In genomic region chr11:129226207-129226798, GRCh38 we compare ENCODE assay signal across 39 cellular contexts.
"Had no signal": no experiment of that assay in that cellular context is flagged by ENCODE, and none has a peak within 500 bp of the region (broad histone marks: within the 10 kb centered on the region; RNA-seq: fewer than 3 reads in every experiment).

No MANE protein-coding gene starts in this region.

- H3K27ac Mint-ChIP-seq: activated CD4-positive, alpha-beta memory T cell treated with anti-CD3 and anti-CD28 coated beads, Interleukin-2, amount 10 ng/mL, durations not matched to agents 7 days and 5 days; activated CD4-positive, alpha-beta T cell treated with anti-CD3 and anti-CD28 coated beads for 36 hours; activated CD4-positive, alpha-beta T cell treated with anti-CD3 and anti-CD28 coated beads, Interleukin-2, amount 10 ng/mL, durations not matched to agents 7 days and 5 days; activated CD8-positive, alpha-beta memory T cell treated with anti-CD3 and anti-CD28 coated beads, Interleukin-2, amount 10 ng/mL, durations not matched to agents 7 days and 5 days; activated CD8-positive, alpha-beta T cell treated with anti-CD3 and anti-CD28 coated beads, Interleukin-2, amount 10 ng/mL, durations not matched to agents 7 days and 5 days; activated naive CD4-positive, alpha-beta T cell treated with anti-CD3 and anti-CD28 coated beads, Interleukin-2, amount 10 ng/mL, durations not matched to agents 7 days and 5 days; activated naive CD4-positive, alpha-beta T cell treated with anti-CD3 and anti-CD28 coated beads, Interleukin-2, amount 50 U/mL, for 24 hours; activated naive CD8-positive, alpha-beta T cell; activated naive CD8-positive, alpha-beta T cell treated with anti-CD3 and anti-CD28 coated beads, Interleukin-2, amount 10 ng/mL, durations not matched to agents 7 days and 5 days; activated naive CD8-positive, alpha-beta T cell treated with anti-CD3 and anti-CD28 coated beads, Interleukin-2, amount 50 U/mL, for 24 hours; activated T-cell treated with anti-CD3 and anti-CD28 coated beads, Interleukin-2, amount 50 U/mL, for 24 hours; activated T-helper 2 cell treated with anti-CD3 and anti-CD28 coated beads, Interferon-gamma antibody, Interleukin-2, Interleukin-4, amounts not matched to agents 10 μg/mL and 5 μg/mL and 100 μg/mL, durations not matched to agents 14 hours and 24 hours and 36 hours; brain; T-helper 1 cell treated with Interleukin-12 subunit alpha and Interleukin-12 subunit beta and Interleukin-4 antibody, amounts not matched to agents 30 μg/mL and 1 μg/mL, for 36 hours; T-helper 2 cell treated with Interferon-gamma antibody and Interleukin-4, amounts not matched to agents 5 μg/mL and 100 μg/mL, for 36 hours had no signal

- H3K27me3 ChIP-seq: ascending aorta, cardiac muscle cell had no signal

- ATAC-seq: activated CD4-positive, alpha-beta T cell treated with anti-CD3 and anti-CD28 coated beads for 36 hours; activated CD4-positive, CD25-positive, alpha-beta regulatory T cell treated with anti-CD3 and anti-CD28 coated beads, Interleukin-2, amount 50 U/mL, for 24 hours; activated CD8-positive, alpha-beta memory T cell treated with anti-CD3 and anti-CD28 coated beads, Interleukin-2, amount 10 ng/mL, durations not matched to agents 7 days and 5 days; activated CD8-positive, alpha-beta T cell treated with anti-CD3 and anti-CD28 coated beads, Interleukin-2, amount 10 ng/mL, durations not matched to agents 7 days and 5 days; activated naive CD8-positive, alpha-beta T cell treated with anti-CD3 and anti-CD28 coated beads, Interleukin-2, amount 50 U/mL, for 24 hours had no signal

- H3K4me3 Mint-ChIP-seq: activated CD4-positive, alpha-beta memory T cell treated with anti-CD3 and anti-CD28 coated beads, Interleukin-2, amount 10 ng/mL, durations not matched to agents 7 days and 5 days; activated CD4-positive, alpha-beta T cell treated with anti-CD3 and anti-CD28 coated beads for 36 hours; activated CD4-positive, alpha-beta T cell treated with anti-CD3 and anti-CD28 coated beads, Interleukin-2, amount 10 ng/mL, durations not matched to agents 7 days and 5 days; activated CD8-positive, alpha-beta memory T cell treated with anti-CD3 and anti-CD28 coated beads, Interleukin-2, amount 10 ng/mL, durations not matched to agents 7 days and 5 days; activated CD8-positive, alpha-beta T cell treated with anti-CD3 and anti-CD28 coated beads, Interleukin-2, amount 10 ng/mL, durations not matched to agents 7 days and 5 days; activated naive CD4-positive, alpha-beta T cell treated with anti-CD3 and anti-CD28 coated beads, Interleukin-2, amount 10 ng/mL, durations not matched to agents 7 days and 5 days; activated naive CD4-positive, alpha-beta T cell treated with anti-CD3 and anti-CD28 coated beads, Interleukin-2, amount 50 U/mL, for 24 hours; activated naive CD8-positive, alpha-beta T cell; activated naive CD8-positive, alpha-beta T cell treated with anti-CD3 and anti-CD28 coated beads, Interleukin-2, amount 10 ng/mL, durations not matched to agents 7 days and 5 days; activated naive CD8-positive, alpha-beta T cell treated with anti-CD3 and anti-CD28 coated beads, Interleukin-2, amount 50 U/mL, for 24 hours; activated T-cell treated with anti-CD3 and anti-CD28 coated beads, Interleukin-2, amount 50 U/mL, for 24 hours; brain; central memory CD8-positive, alpha-beta T cell; T-helper 1 cell treated with Interleukin-12 subunit alpha and Interleukin-12 subunit beta and Interleukin-4 antibody, amounts not matched to agents 30 μg/mL and 1 μg/mL, for 36 hours; T-helper 2 cell treated with Interferon-gamma antibody and Interleukin-4, amounts not matched to agents 5 μg/mL and 100 μg/mL, for 36 hours had no signal

- FAIRE-seq: bronchial epithelial cell, TTC549 had no signal

- H3K27ac ChIP-seq: ascending aorta, cardiac muscle cell, VCaP had no signal

- H3K4me1 Mint-ChIP-seq: activated CD4-positive, alpha-beta memory T cell treated with anti-CD3 and anti-CD28 coated beads, Interleukin-2, amount 10 ng/mL, durations not matched to agents 7 days and 5 days; activated CD4-positive, alpha-beta T cell treated with anti-CD3 and anti-CD28 coated beads for 36 hours; activated CD4-positive, alpha-beta T cell treated with anti-CD3 and anti-CD28 coated beads, Interleukin-2, amount 10 ng/mL, durations not matched to agents 7 days and 5 days; activated CD8-positive, alpha-beta memory T cell treated with anti-CD3 and anti-CD28 coated beads, Interleukin-2, amount 10 ng/mL, durations not matched to agents 7 days and 5 days; activated naive CD4-positive, alpha-beta T cell treated with anti-CD3 and anti-CD28 coated beads, Interleukin-2, amount 10 ng/mL, durations not matched to agents 7 days and 5 days; activated naive CD4-positive, alpha-beta T cell treated with anti-CD3 and anti-CD28 coated beads, Interleukin-2, amount 50 U/mL, for 24 hours; activated naive CD8-positive, alpha-beta T cell treated with anti-CD3 and anti-CD28 coated beads, Interleukin-2, amount 10 ng/mL, durations not matched to agents 7 days and 5 days; activated naive CD8-positive, alpha-beta T cell treated with anti-CD3 and anti-CD28 coated beads, Interleukin-2, amount 50 U/mL, for 24 hours; central memory CD8-positive, alpha-beta T cell had no signal

- DNase-seq: activated CD4-positive, alpha-beta memory T cell treated with anti-CD3 and anti-CD28 coated beads, Interleukin-2, amount 10 ng/mL, durations not matched to agents 7 days and 5 days; activated CD4-positive, alpha-beta T cell treated with anti-CD3 and anti-CD28 coated beads for 1 hour; activated CD4-positive, alpha-beta T cell treated with anti-CD3 and anti-CD28 coated beads for 36 hours; activated CD4-positive, alpha-beta T cell treated with anti-CD3 and anti-CD28 coated beads for 48 hours; activated CD4-positive, alpha-beta T cell treated with anti-CD3 and anti-CD28 coated beads, Interleukin-2, amount 10 ng/mL, durations not matched to agents 7 days and 5 days; activated CD4-positive, alpha-beta T cell treated with anti-CD3 and anti-CD28 coated beads, Interleukin-2, amount 50 U/mL, for 48 hours; activated CD4-positive, CD25-positive, alpha-beta regulatory T cell; activated CD8-positive, alpha-beta memory T cell treated with anti-CD3 and anti-CD28 coated beads for 24 hours; activated CD8-positive, alpha-beta memory T cell treated with anti-CD3 and anti-CD28 coated beads, Interleukin-2, amount 10 ng/mL, durations not matched to agents 7 days and 5 days; activated CD8-positive, alpha-beta memory T cell treated with anti-CD3 and anti-CD28 coated beads, Interleukin-2, amount 50 U/mL, for 48 hours; activated CD8-positive, alpha-beta T cell treated with anti-CD3 and anti-CD28 coated beads, Interleukin-2, amount 10 ng/mL, durations not matched to agents 7 days and 5 days; activated effector memory CD4-positive, alpha-beta T cell treated with Interleukin-2 at 50 U/mL for 16 hours; activated gamma-delta T cell; activated naive CD4-positive, alpha-beta T cell treated with anti-CD3 and anti-CD28 coated beads, Interleukin-2, amount 10 ng/mL, durations not matched to agents 7 days and 5 days; activated naive CD4-positive, alpha-beta T cell treated with Interleukin-2 at 50 U/mL for 16 hours; activated naive CD8-positive, alpha-beta T cell treated with anti-CD3 and anti-CD28 coated beads, Interleukin-2, amount 10 ng/mL, durations not matched to agents 7 days and 5 days; activated naive CD8-positive, alpha-beta T cell treated with anti-CD3 and anti-CD28 coated beads, Interleukin-2, amount 50 U/mL, for 24 hours; activated T-cell treated with anti-CD3 and anti-CD28 coated beads, Interleukin-2, amount 50 U/mL, for 24 hours; activated T-cell treated with anti-CD3 and anti-CD28 coated beads, Interleukin-2, amount 50 U/mL, for 48 hours; amygdala; anterior cingulate cortex; caudate nucleus; cerebellar nuclear complex; T-helper 1 cell; T-helper 2 cell; T-helper 9 cell had no signal

- H3K36me3 Mint-ChIP-seq: activated naive CD4-positive, alpha-beta T cell treated with anti-CD3 and anti-CD28 coated beads, Interleukin-2, amount 10 ng/mL, durations not matched to agents 7 days and 5 days had no signal

- H3K4me3 ChIP-seq: ascending aorta, cardiac muscle cell had no signal

- H3K27me3 Mint-ChIP-seq: activated CD4-positive, alpha-beta T cell treated with anti-CD3 and anti-CD28 coated beads for 36 hours; activated CD4-positive, alpha-beta T cell treated with anti-CD3 and anti-CD28 coated beads, Interleukin-2, amount 10 ng/mL, durations not matched to agents 7 days and 5 days; activated CD8-positive, alpha-beta memory T cell treated with anti-CD3 and anti-CD28 coated beads, Interleukin-2, amount 10 ng/mL, durations not matched to agents 7 days and 5 days; activated naive CD4-positive, alpha-beta T cell treated with anti-CD3 and anti-CD28 coated beads, Interleukin-2, amount 10 ng/mL, durations not matched to agents 7 days and 5 days; activated naive CD8-positive, alpha-beta T cell; activated naive CD8-positive, alpha-beta T cell treated with anti-CD3 and anti-CD28 coated beads, Interleukin-2, amount 10 ng/mL, durations not matched to agents 7 days and 5 days; activated naive CD8-positive, alpha-beta T cell treated with anti-CD3 and anti-CD28 coated beads, Interleukin-2, amount 50 U/mL, for 24 hours; activated T-cell treated with anti-CD3 and anti-CD28 coated beads, Interleukin-2, amount 50 U/mL, for 24 hours; brain; central memory CD8-positive, alpha-beta T cell had no signal

- H3K36me3 ChIP-seq: ascending aorta, cardiac muscle cell had no signal
